ENCODE assay signal across 16 cellular contexts in genomic region chr10:112622786-112623185, GRCh38.
"Had no signal": no experiment of that assay in that cellular context is flagged by ENCODE, and none has a peak within 500 bp of the region (broad histone marks: within the 10 kb centered on the region; RNA-seq: fewer than 3 reads in every experiment).

No MANE protein-coding gene starts in this region.

- FAIRE-seq: colon had no signal

- H3K9me3 ChIP-seq: esophagus muscularis mucosa, suprapubic skin had no signal

- DNase-seq: activated CD4-positive, CD25-positive, alpha-beta regulatory T cell treated with anti-CD3 and anti-CD28 coated beads, Interleukin-2, amount 50 U/mL, for 72 hours; activated naive CD8-positive, alpha-beta T cell treated with anti-CD3 and anti-CD28 coated beads, Interleukin-2, amount 10 ng/mL, durations not matched to agents 7 days and 5 days; caudate nucleus; islet precursor cell; naive B cell; right cardiac atrium; stimulated activated CD4-positive, alpha-beta T cell treated with anti-CD3 and anti-CD28 coated beads, Interleukin-4, amount 100 ng/mL, for 4 hours; stimulated activated CD8-positive, alpha-beta memory T cell treated with anti-CD3 and anti-CD28 coated beads, Interleukin-4, amount 100 ng/mL, for 48 hours; stimulated activated naive CD4-positive, alpha-beta T cell treated with Interleukin-2 at 50 U/mL for 16 hours; T-helper 1 cell; trophoblast cell had no signal

- H3K27ac ChIP-seq: esophagus muscularis mucosa had no signal

- H3K27me3 ChIP-seq: esophagus muscularis mucosa, hepatocyte, suprapubic skin had no signal

- H3K4me3 ChIP-seq: esophagus muscularis mucosa, hepatocyte, smooth muscle cell, suprapubic skin had no signal

- H3K36me3 ChIP-seq: esophagus muscularis mucosa, suprapubic skin had no signal
